ENCODE assay signal across 2 cellular contexts in the genomic region with DNA sequence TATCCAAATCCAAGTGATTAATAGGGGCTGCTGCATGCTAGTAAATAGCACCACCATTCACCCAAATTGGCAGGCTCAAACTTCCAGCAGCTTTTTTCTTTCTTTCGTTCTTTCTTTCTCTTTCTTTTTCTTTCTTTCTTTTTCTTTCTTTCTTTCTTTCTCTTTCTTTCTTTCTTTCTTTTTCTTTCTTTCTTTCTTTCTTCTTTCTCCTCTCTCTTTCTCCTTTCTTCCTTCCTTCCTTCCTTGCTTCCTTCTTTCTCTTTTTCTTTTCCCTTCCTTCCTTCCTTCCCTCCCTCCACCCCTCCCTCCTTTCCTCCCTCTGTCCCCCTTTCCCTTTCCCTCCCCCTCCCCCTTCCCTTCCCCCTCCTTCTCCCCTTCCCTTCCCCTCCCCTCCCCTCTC.
TF ChIP-seq lines count a peak whose summit lies in the region.

No MANE protein-coding gene starts in this region.

TF ChIP-seq in GM23338, 12 proteins besides CTCF, POLR2A, EP300 and RAD21 (continued from another document):
- TF ChIP-seq, protein P1, sequence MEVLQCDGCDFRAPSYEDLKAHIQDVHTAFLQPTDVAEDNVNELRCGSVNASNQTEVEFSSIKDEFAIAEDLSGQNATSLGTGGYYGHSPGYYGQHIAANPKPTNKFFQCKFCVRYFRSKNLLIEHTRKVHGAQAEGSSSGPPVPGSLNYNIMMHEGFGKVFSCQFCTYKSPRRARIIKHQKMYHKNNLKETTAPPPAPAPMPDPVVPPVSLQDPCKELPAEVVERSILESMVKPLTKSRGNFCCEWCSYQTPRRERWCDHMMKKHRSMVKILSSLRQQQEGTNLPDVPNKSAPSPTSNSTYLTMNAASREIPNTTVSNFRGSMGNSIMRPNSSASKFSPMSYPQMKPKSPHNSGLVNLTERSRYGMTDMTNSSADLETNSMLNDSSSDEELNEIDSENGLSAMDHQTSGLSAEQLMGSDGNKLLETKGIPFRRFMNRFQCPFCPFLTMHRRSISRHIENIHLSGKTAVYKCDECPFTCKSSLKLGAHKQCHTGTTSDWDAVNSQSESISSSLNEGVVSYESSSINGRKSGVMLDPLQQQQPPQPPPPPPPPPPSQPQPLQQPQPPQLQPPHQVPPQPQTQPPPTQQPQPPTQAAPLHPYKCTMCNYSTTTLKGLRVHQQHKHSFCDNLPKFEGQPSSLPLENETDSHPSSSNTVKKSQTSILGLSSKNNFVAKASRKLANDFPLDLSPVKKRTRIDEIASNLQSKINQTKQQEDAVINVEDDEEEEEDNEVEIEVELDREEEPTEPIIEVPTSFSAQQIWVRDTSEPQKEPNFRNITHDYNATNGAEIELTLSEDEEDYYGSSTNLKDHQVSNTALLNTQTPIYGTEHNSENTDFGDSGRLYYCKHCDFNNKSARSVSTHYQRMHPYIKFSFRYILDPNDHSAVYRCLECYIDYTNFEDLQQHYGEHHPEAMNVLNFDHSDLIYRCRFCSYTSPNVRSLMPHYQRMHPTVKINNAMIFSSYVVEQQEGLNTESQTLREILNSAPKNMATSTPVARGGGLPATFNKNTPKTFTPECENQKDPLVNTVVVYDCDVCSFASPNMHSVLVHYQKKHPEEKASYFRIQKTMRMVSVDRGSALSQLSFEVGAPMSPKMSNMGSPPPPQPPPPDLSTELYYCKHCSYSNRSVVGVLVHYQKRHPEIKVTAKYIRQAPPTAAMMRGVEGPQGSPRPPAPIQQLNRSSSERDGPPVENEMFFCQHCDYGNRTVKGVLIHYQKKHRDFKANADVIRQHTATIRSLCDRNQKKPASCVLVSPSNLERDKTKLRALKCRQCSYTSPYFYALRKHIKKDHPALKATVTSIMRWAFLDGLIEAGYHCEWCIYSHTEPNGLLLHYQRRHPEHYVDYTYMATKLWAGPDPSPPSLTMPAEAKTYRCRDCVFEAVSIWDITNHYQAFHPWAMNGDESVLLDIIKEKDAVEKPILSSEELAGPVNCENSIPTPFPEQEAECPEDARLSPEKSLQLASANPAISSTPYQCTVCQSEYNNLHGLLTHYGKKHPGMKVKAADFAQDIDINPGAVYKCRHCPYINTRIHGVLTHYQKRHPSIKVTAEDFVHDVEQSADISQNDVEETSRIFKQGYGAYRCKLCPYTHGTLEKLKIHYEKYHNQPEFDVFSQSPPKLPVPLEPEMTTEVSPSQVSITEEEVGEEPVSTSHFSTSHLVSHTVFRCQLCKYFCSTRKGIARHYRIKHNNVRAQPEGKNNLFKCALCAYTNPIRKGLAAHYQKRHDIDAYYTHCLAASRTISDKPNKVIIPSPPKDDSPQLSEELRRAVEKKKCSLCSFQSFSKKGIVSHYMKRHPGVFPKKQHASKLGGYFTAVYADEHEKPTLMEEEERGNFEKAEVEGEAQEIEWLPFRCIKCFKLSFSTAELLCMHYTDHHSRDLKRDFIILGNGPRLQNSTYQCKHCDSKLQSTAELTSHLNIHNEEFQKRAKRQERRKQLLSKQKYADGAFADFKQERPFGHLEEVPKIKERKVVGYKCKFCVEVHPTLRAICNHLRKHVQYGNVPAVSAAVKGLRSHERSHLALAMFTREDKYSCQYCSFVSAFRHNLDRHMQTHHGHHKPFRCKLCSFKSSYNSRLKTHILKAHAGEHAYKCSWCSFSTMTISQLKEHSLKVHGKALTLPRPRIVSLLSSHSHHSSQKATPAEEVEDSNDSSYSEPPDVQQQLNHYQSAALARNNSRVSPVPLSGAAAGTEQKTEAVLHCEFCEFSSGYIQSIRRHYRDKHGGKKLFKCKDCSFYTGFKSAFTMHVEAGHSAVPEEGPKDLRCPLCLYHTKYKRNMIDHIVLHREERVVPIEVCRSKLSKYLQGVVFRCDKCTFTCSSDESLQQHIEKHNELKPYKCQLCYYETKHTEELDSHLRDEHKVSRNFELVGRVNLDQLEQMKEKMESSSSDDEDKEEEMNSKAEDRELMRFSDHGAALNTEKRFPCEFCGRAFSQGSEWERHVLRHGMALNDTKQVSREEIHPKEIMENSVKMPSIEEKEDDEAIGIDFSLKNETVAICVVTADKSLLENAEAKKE (CRISPR knock-in tag; IDR thresholded peaks at IDR 0.05), result no peak
- TF ChIP-seq CREB1 (CRISPR knock-in tag; IDR thresholded peaks at IDR 0.05; ENCODE audit: low read depth) (no peak), STAT1 (IDR thresholded peaks at IDR 0.05; ENCODE audit: unreplicated experiment) (no peak), EZH2phosphoT487 (IDR thresholded peaks at IDR 0.05; ENCODE audit: unreplicated experiment) (no peak), ZNF114 (CRISPR knock-in tag; IDR thresholded peaks at IDR 0.05) (no peak), ETS1 (IDR thresholded peaks at IDR 0.05) (no peak), ZNF331 (CRISPR knock-in tag; IDR thresholded peaks at IDR 0.05; ENCODE audit: low read depth) (no peak), POLR2AphosphoS5 (IDR thresholded peaks at IDR 0.05; ENCODE audit: low read depth) (no peak)
- TF ChIP-seq, protein P2, sequence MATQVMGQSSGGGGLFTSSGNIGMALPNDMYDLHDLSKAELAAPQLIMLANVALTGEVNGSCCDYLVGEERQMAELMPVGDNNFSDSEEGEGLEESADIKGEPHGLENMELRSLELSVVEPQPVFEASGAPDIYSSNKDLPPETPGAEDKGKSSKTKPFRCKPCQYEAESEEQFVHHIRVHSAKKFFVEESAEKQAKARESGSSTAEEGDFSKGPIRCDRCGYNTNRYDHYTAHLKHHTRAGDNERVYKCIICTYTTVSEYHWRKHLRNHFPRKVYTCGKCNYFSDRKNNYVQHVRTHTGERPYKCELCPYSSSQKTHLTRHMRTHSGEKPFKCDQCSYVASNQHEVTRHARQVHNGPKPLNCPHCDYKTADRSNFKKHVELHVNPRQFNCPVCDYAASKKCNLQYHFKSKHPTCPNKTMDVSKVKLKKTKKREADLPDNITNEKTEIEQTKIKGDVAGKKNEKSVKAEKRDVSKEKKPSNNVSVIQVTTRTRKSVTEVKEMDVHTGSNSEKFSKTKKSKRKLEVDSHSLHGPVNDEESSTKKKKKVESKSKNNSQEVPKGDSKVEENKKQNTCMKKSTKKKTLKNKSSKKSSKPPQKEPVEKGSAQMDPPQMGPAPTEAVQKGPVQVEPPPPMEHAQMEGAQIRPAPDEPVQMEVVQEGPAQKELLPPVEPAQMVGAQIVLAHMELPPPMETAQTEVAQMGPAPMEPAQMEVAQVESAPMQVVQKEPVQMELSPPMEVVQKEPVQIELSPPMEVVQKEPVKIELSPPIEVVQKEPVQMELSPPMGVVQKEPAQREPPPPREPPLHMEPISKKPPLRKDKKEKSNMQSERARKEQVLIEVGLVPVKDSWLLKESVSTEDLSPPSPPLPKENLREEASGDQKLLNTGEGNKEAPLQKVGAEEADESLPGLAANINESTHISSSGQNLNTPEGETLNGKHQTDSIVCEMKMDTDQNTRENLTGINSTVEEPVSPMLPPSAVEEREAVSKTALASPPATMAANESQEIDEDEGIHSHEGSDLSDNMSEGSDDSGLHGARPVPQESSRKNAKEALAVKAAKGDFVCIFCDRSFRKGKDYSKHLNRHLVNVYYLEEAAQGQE (IDR thresholded peaks at IDR 0.05; ENCODE audit: unreplicated experiment), result no peak

TF ChIP-seq in K562, 482 proteins besides CTCF, POLR2A, EP300 and RAD21 (continued from another document):
- TF ChIP-seq, protein P3, sequence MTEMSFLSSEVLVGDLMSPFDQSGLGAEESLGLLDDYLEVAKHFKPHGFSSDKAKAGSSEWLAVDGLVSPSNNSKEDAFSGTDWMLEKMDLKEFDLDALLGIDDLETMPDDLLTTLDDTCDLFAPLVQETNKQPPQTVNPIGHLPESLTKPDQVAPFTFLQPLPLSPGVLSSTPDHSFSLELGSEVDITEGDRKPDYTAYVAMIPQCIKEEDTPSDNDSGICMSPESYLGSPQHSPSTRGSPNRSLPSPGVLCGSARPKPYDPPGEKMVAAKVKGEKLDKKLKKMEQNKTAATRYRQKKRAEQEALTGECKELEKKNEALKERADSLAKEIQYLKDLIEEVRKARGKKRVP (CRISPR knock-in tag; IDR thresholded peaks at IDR 0.05), result no peak
- peak in 1 of 2 experiments; percentile 64; a peak in 2 of 4 replicates for TF ChIP-seq KDM1A (IDR thresholded peaks at IDR 0.05)
- peak; percentile 89 for TF ChIP-seq ZNF512 (tag; IDR thresholded peaks at IDR 0.05)
- no peak for TF ChIP-seq RBM25 (IDR thresholded peaks at IDR 0.05; ENCODE audit: low read depth, low read length, severe bottlenecking)
- no peak for TF ChIP-seq JUNB (CRISPR knock-in tag; conservative IDR thresholded peaks at IDR 0.05)
- TF ChIP-seq MTA1 (IDR thresholded peaks at IDR 0.05; ENCODE audit: borderline replicate concordance), result peak; percentile 20; the same call in 1 of the 2 replicates
